ENCODE assay signal across 17 cellular contexts in genomic region chr13:77515785-77516184, GRCh38. TPM values are rescaled to one million over a fixed set of nuclear protein-coding genes. Genes with fewer than 3 reads are reported as not detected.
"Had no signal": no experiment of that assay in that cellular context is flagged by ENCODE, and none has a peak within 500 bp of the region (broad histone marks: within the 10 kb centered on the region; RNA-seq: fewer than 3 reads in every experiment).

No MANE protein-coding gene starts in this region.

- DNase-seq: activated CD4-positive, alpha-beta T cell treated with anti-CD3 and anti-CD28 coated beads, Interleukin-2, amount 10 ng/mL, durations not matched to agents 7 days and 5 days; activated CD4-positive, CD25-positive, alpha-beta regulatory T cell; activated CD8-positive, alpha-beta memory T cell treated with anti-CD3 and anti-CD28 coated beads, Interleukin-2, amount 50 U/mL, for 48 hours; activated naive CD8-positive, alpha-beta T cell treated with anti-CD3 and anti-CD28 coated beads for 36 hours; effector CD8-positive, alpha-beta T cell; head of caudate nucleus; immature natural killer cell; right cardiac atrium; stomach; T-helper 2 cell; testis had no signal

- H3K36me3 ChIP-seq: prostate gland, stomach had no signal

- H3K27ac ChIP-seq: prostate gland, stomach, testis had no signal

- H3K27ac Mint-ChIP-seq: activated CD4-positive, alpha-beta T cell treated with anti-CD3 and anti-CD28 coated beads, Interleukin-2, amount 10 ng/mL, durations not matched to agents 7 days and 5 days; activated naive CD8-positive, alpha-beta T cell treated with anti-CD3 and anti-CD28 coated beads for 36 hours; activated T-helper 1 cell treated with anti-CD3 and anti-CD28 coated beads, Interleukin-12 subunit alpha, Interleukin-12 subunit beta, Interleukin-2, Interleukin-4 antibody, amounts not matched to agents 30 ng/mL and 10 ng/mL and 1 ng/mL, durations not matched to agents 14 hours and 24 hours and 36 hours; immature natural killer cell had no signal

- H3K4me3 Mint-ChIP-seq: activated CD4-positive, alpha-beta T cell treated with anti-CD3 and anti-CD28 coated beads, Interleukin-2, amount 10 ng/mL, durations not matched to agents 7 days and 5 days; activated naive CD8-positive, alpha-beta T cell treated with anti-CD3 and anti-CD28 coated beads for 36 hours; activated T-helper 1 cell treated with anti-CD3 and anti-CD28 coated beads, Interleukin-12 subunit alpha, Interleukin-12 subunit beta, Interleukin-2, Interleukin-4 antibody, amounts not matched to agents 30 ng/mL and 10 ng/mL and 1 ng/mL, durations not matched to agents 14 hours and 24 hours and 36 hours; immature natural killer cell; neural crest cell had no signal

- H3K9me3 Mint-ChIP-seq: activated CD4-positive, alpha-beta T cell treated with anti-CD3 and anti-CD28 coated beads, Interleukin-2, amount 10 ng/mL, durations not matched to agents 7 days and 5 days; activated naive CD8-positive, alpha-beta T cell treated with anti-CD3 and anti-CD28 coated beads for 36 hours; activated T-helper 1 cell treated with anti-CD3 and anti-CD28 coated beads, Interleukin-12 subunit alpha, Interleukin-12 subunit beta, Interleukin-2, Interleukin-4 antibody, amounts not matched to agents 30 ng/mL and 10 ng/mL and 1 ng/mL, durations not matched to agents 14 hours and 24 hours and 36 hours; immature natural killer cell; neural crest cell had no signal

- H3K27me3 ChIP-seq: stomach, testis had no signal

- H3K9me3 ChIP-seq: prostate gland, stomach, testis had no signal

- ATAC-seq: right cardiac atrium had no signal

- H3K4me3 ChIP-seq: prostate gland, stomach, testis had no signal

- H3K4me1 Mint-ChIP-seq: activated CD4-positive, alpha-beta T cell treated with anti-CD3 and anti-CD28 coated beads, Interleukin-2, amount 10 ng/mL, durations not matched to agents 7 days and 5 days; immature natural killer cell; neural crest cell had no signal

- H3K27me3 Mint-ChIP-seq: activated naive CD8-positive, alpha-beta T cell treated with anti-CD3 and anti-CD28 coated beads for 36 hours had no signal

- H3K4me1 ChIP-seq: prostate gland, stomach, testis had no signal

- H3K36me3 Mint-ChIP-seq: activated naive CD8-positive, alpha-beta T cell treated with anti-CD3 and anti-CD28 coated beads for 36 hours; immature natural killer cell had no signal

RNA-seq across cellular contexts. Expression of gene SCEL, which starts 19.7 kb away (rescaled TPM):
- total RNA-seq: activated CD4-positive, alpha-beta T cell treated with anti-CD3 and anti-CD28 coated beads, Interleukin-2, amount 10 ng/mL, durations not matched to agents 7 days and 5 days; activated naive CD8-positive, alpha-beta T cell treated with anti-CD3 and anti-CD28 coated beads for 36 hours; activated T-helper 1 cell treated with anti-CD3 and anti-CD28 coated beads, Interleukin-12 subunit alpha, Interleukin-12 subunit beta, Interleukin-2, Interleukin-4 antibody, amounts not matched to agents 30 ng/mL and 10 ng/mL and 1 ng/mL, durations not matched to agents 14 hours and 24 hours and 36 hours; fibroblast of lung; neural crest cell; osteoblast; right cardiac atrium; ureter had no signal
- polyA plus RNA-seq: fibroblast of lung, immature natural killer cell had no signal
